ENCODE assay signal across 9 cellular contexts in the genomic region with DNA sequence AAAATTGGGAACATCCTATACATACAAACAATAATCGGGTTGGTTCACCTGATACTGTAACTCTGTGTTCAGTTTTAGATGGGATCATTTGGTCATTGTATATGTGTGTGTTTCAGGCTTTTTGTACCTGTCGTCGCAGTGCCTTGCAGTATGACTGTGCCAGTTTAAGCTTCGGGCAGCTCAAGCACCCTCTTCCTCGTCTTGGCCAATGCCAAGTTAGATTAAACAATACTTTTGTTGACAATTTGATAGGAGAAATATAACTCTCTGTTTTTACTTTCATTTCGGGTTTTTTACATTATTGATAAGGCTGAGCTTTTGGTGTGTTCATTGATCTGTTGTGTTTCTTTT. TPM values are rescaled to one million over a fixed set of nuclear protein-coding genes. Genes with fewer than 3 reads are reported as not detected.
A peak's percentile ranks its signal among the peaks of the same experiment; 100 is the strongest.
DNase-seq lines count a peak whose midpoint lies in the region; ATAC-seq, FAIRE-seq and TF ChIP-seq lines count a peak whose summit lies in the region.
"Had no signal": no experiment of that assay in that cellular context is flagged by ENCODE, and none has a peak within 500 bp of the region (broad histone marks: within the 10 kb centered on the region; RNA-seq: fewer than 3 reads in every experiment).

No MANE protein-coding gene starts in this region.

- no peak for TF ChIP-seq CTCF in SK-N-SH (IDR thresholded peaks at IDR 0.05)
- TF ChIP-seq CTCF in keratinocyte (optimal IDR thresholded peaks at IDR 0.05 in 1 of 3, IDR thresholded peaks at IDR 0.05 in 1 of 3, conservative IDR thresholded peaks at IDR 0.05 in 1 of 3; ENCODE audit: extremely low read depth in 1 of 3, insufficient read depth in 2 of 3, low read length in 3 of 3): no peak

- peak overlapping the region; percentile 34 for H3K4me3 Mint-ChIP-seq in activated T-helper 2 cell treated with anti-CD3 and anti-CD28 coated beads, Interferon-gamma antibody, Interleukin-2, Interleukin-4, amounts not matched to agents 10 μg/mL and 5 μg/mL and 100 μg/mL, durations not matched to agents 14 hours and 24 hours and 36 hours (ENCODE audit: low read depth)

- intact Hi-C loops in activated T-helper 2 cell treated with anti-CD3 and anti-CD28 coated beads, Interferon-gamma antibody, Interleukin-2, Interleukin-4, amounts not matched to agents 10 μg/mL and 5 μg/mL and 100 μg/mL, durations not matched to agents 14 hours and 24 hours and 36 hours (cut with micrococcal nuclease): no loop called here

- dilution Hi-C loops in keratinocyte (cut with MboI; ENCODE audit: extremely low pct_ligation_motif_present, low sequenced_read_pairs): no loop called here

- no peaks in the 10 kb centered on the region for H3K27me3 Mint-ChIP-seq in activated T-helper 2 cell treated with anti-CD3 and anti-CD28 coated beads, Interferon-gamma antibody, Interleukin-2, Interleukin-4, amounts not matched to agents 10 μg/mL and 5 μg/mL and 100 μg/mL, durations not matched to agents 14 hours and 24 hours and 36 hours (ENCODE audit: low read depth)

- TF ChIP-seq EP300 in SK-N-SH (IDR thresholded peaks at IDR 0.05; ENCODE audit: borderline replicate concordance in 1 of 2, low read depth in 1 of 2, low read length in 1 of 2): no peak

- TF ChIP-seq RAD21 in SK-N-SH (IDR thresholded peaks at IDR 0.05; ENCODE audit: low read length): no peak

- peak overlapping the region; percentile 82 for H3K27ac Mint-ChIP-seq in activated T-helper 2 cell treated with anti-CD3 and anti-CD28 coated beads, Interferon-gamma antibody, Interleukin-2, Interleukin-4, amounts not matched to agents 10 μg/mL and 5 μg/mL and 100 μg/mL, durations not matched to agents 14 hours and 24 hours and 36 hours

- H3K9me1 ChIP-seq in keratinocyte (ENCODE audit: control insufficient read depth, extremely low read depth, insufficient read depth, low read length): no peaks in the 10 kb centered on the region

- peaks cover 8% of the 10 kb centered on the region for H3F3A ChIP-seq in SK-N-SH (replicated peaks; ENCODE audit: insufficient read depth)

- H3K36me3 Mint-ChIP-seq in activated T-helper 2 cell treated with anti-CD3 and anti-CD28 coated beads, Interferon-gamma antibody, Interleukin-2, Interleukin-4, amounts not matched to agents 10 μg/mL and 5 μg/mL and 100 μg/mL, durations not matched to agents 14 hours and 24 hours and 36 hours (ENCODE audit: low read depth): no peaks in the 10 kb centered on the region

- CTCF ChIA-PET in SK-N-SH (lab: Yijun Ruan, JAX): interaction anchor here (1.0 kb wide), 1 partner anchor 58 kb away, joined by 3 read pairs; no protein-coding TSS in a partner anchor

- H3K9me3 ChIP-seq in SK-N-SH: no peaks in the 10 kb centered on the region
- no peaks in the 10 kb centered on the region for H3K9me3 ChIP-seq in keratinocyte (ENCODE audit: control insufficient read depth, low read depth, low read length)
- H3K9me3 ChIP-seq in stomach smooth muscle (ENCODE audit: control insufficient read depth in 2 of 2, low read length in 2 of 2): no peaks in the 10 kb centered on the region

- peaks cover 5 to 16% of the 10 kb centered on the region in 2 experiments; a peak in 3 of 4 replicates for H3K4me1 ChIP-seq in SK-N-SH (ENCODE audit: control insufficient read depth in 1 of 2, insufficient read depth in 2 of 2, low read depth in 1 of 2, low read length in 1 of 2)
- peaks cover 35% of the 10 kb centered on the region for H3K4me1 ChIP-seq in keratinocyte (ENCODE audit: control insufficient read depth, extremely low read depth, insufficient read depth, low read length)
- no peaks in the 10 kb centered on the region for H3K4me1 ChIP-seq in stomach smooth muscle (ENCODE audit: control insufficient read depth, insufficient read depth, low read length)

- H4K20me1 ChIP-seq in SK-N-SH (ENCODE audit: insufficient read depth) (no peaks in the 10 kb centered on the region), keratinocyte (ENCODE audit: control insufficient read depth, extremely low read depth, insufficient read depth, low read length) (no peaks in the 10 kb centered on the region)

- H3K4me2 ChIP-seq in SK-N-SH (peak overlapping the region; percentile 52; the same call in 1 of the 2 replicates), keratinocyte (ENCODE audit: control insufficient read depth, extremely low read depth, insufficient read depth, low read depth, low read length) (peak overlapping the region; percentile 72)

- H3K27me3 ChIP-seq in SK-N-SH (ENCODE audit: insufficient read depth) (no peaks in the 10 kb centered on the region), keratinocyte (ENCODE audit: control insufficient read depth, extremely low read depth, insufficient read depth, low read length) (no peaks in the 10 kb centered on the region), stomach smooth muscle (ENCODE audit: control insufficient read depth in 1 of 2, insufficient read depth in 2 of 2, low read length in 2 of 2) (no peaks in the 10 kb centered on the region)

- H3K79me2 ChIP-seq in SK-N-SH (ENCODE audit: insufficient read depth) (no peaks in the 10 kb centered on the region), keratinocyte (ENCODE audit: control insufficient read depth, insufficient read depth, low read length) (no peaks in the 10 kb centered on the region)

- no peak for ATAC-seq in SK-N-SH treated with all-trans-retinoic acid at 6 μM for 48 hours
- ATAC-seq in HG03565 (IDR thresholded peaks at IDR 0.05; ENCODE audit: unreplicated experiment): no peak

- no peaks in the 10 kb centered on the region for H3K36me3 ChIP-seq in SK-N-SH (replicated peaks in 1 of 2; ENCODE audit: control insufficient read depth in 1 of 2, insufficient read depth in 2 of 2, low read length in 1 of 2)
- H3K36me3 ChIP-seq in keratinocyte (ENCODE audit: control insufficient read depth in 2 of 2, extremely low read depth in 1 of 2, insufficient read depth in 2 of 2, low read length in 2 of 2): no peaks in the 10 kb centered on the region
- H3K36me3 ChIP-seq in stomach smooth muscle (ENCODE audit: control insufficient read depth in 2 of 2, insufficient read depth in 2 of 2, low read length in 2 of 2): no peaks in the 10 kb centered on the region

- no peaks in the 10 kb centered on the region for H3K9me2 ChIP-seq in SK-N-SH

- FAIRE-seq in keratinocyte (lab: Jason Lieb, UNC): no peak
- FAIRE-seq: bronchial epithelial cell had no signal

- DNase-seq in SK-N-SH (no peak), keratinocyte (ENCODE audit: low read depth, low spot score) (no peak), HPDE6-E6E7 (ENCODE audit: extremely low spot score) (no peak), anterior cingulate cortex (lab: John Stamatoyannopoulos, UW) (no peak)
- no peak for DNase-seq in activated T-helper 2 cell treated with anti-CD3 and anti-CD28 coated beads, Interferon-gamma antibody, Interleukin-2, Interleukin-4, amounts not matched to agents 10 μg/mL and 5 μg/mL and 100 μg/mL, durations not matched to agents 14 hours and 24 hours and 36 hours (ENCODE audit: low spot score)

- peak overlapping the region; percentile 49 for H2AFZ ChIP-seq in SK-N-SH (ENCODE audit: low read depth)
- peak overlapping the region; percentile 52 for H2AFZ ChIP-seq in keratinocyte (ENCODE audit: control insufficient read depth, low read length)

- H3K9me3 Mint-ChIP-seq in activated T-helper 2 cell treated with anti-CD3 and anti-CD28 coated beads, Interferon-gamma antibody, Interleukin-2, Interleukin-4, amounts not matched to agents 10 μg/mL and 5 μg/mL and 100 μg/mL, durations not matched to agents 14 hours and 24 hours and 36 hours: no peaks in the 10 kb centered on the region

- no peak overlapping the region for H3K9ac ChIP-seq in SK-N-SH
- H3K9ac ChIP-seq in keratinocyte (ENCODE audit: control insufficient read depth, extremely low read depth, insufficient read depth, low read length): peak overlapping the region; percentile 9
- peak overlapping the region; percentile 19 to 51 for H3K9ac ChIP-seq in stomach smooth muscle (ENCODE audit: low read length in 2 of 2)

- peak overlapping the region in 1 of 2 experiments; percentile 91; a peak in 1 of 4 replicates for H3K27ac ChIP-seq in SK-N-SH (ENCODE audit: low read depth in 2 of 2, low read length in 1 of 2)
- no peak overlapping the region for H3K27ac ChIP-seq in keratinocyte (ENCODE audit: control insufficient read depth, insufficient read depth, low read length)
- no peak overlapping the region for H3K27ac ChIP-seq in stomach smooth muscle (ENCODE audit: low read length)

- peaks cover 51% of the 10 kb centered on the region for H3K4me1 Mint-ChIP-seq in activated T-helper 2 cell treated with anti-CD3 and anti-CD28 coated beads, Interferon-gamma antibody, Interleukin-2, Interleukin-4, amounts not matched to agents 10 μg/mL and 5 μg/mL and 100 μg/mL, durations not matched to agents 14 hours and 24 hours and 36 hours (ENCODE audit: low read depth)

- POLR2A ChIA-PET in SK-N-SH (lab: Yijun Ruan, JAX): no interaction called here

- 73% methylated on average over 6 of the region's 6 CpGs for WGBS in SK-N-SH (ENCODE audit: low lambda C conversion rate)

- no peak overlapping the region for H3K4me3 ChIP-seq in SK-N-SH (ENCODE audit: low read depth in 2 of 2, low read length in 1 of 2)
- peak overlapping the region in 2 of 3 experiments; percentile 11 to 41 for H3K4me3 ChIP-seq in keratinocyte (ENCODE audit: control insufficient read depth in 2 of 3, extremely low read depth in 1 of 3, insufficient read depth in 2 of 3, low read depth in 1 of 3, low read length in 3 of 3)
- H3K4me3 ChIP-seq in stomach smooth muscle (ENCODE audit: low read length in 2 of 2): peak overlapping the region in 1 of 2 donors; percentile 40

RNA-seq across cellular contexts. Expression of a gene that starts 37.0 kb away (rescaled TPM):
- polyA plus RNA-seq in SK-N-SH (2012; rRNA removed) (24.0 and 33.4 TPM in 2 replicates), keratinocyte (6.2 to 14.1 TPM (median 9.6 TPM) in 3 replicates)
- polyA plus RNA-seq in SK-N-SH (2012; cell fraction: cytosol; rRNA removed): 29.4 and 31.9 TPM in 2 replicates
- polyA plus RNA-seq in SK-N-SH (2012; cell fraction: nucleus; rRNA removed): 55.1 and 63.8 TPM in 2 replicates
- total RNA-seq in activated T-helper 2 cell treated with anti-CD3 and anti-CD28 coated beads, Interferon-gamma antibody, Interleukin-2, Interleukin-4, amounts not matched to agents 10 μg/mL and 5 μg/mL and 100 μg/mL, durations not matched to agents 14 hours and 24 hours and 36 hours: 75.4 and 84.4 TPM in 2 replicates
- polyA plus RNA-seq in keratinocyte (2011; ENCODE audit: low read depth): 60.2 TPM
- polyA plus RNA-seq in keratinocyte (2011; cell fraction: cytosol; rRNA removed): 14.7 and 25.0 TPM in 2 replicates
- 33.4 and 34.9 TPM in 2 replicates for polyA plus RNA-seq in keratinocyte (2011; cell fraction: nucleus; rRNA removed)
- 21.3 and 23.8 TPM in 2 replicates for polyA plus RNA-seq in keratinocyte (2012; ENCODE audit: low replicate concordance)
- 19.8 to 25.2 TPM (median 24.1 TPM) in 3 replicates for polyA minus RNA-seq in keratinocyte
- polyA minus RNA-seq in keratinocyte (2011; cell fraction: cytosol; rRNA and poly(A)+ RNA removed): 15.2 TPM
- 18.1 and 35.2 TPM in 2 replicates for polyA minus RNA-seq in keratinocyte (2011; cell fraction: nucleus; rRNA and poly(A)+ RNA removed)

RNA-seq across cellular contexts. Expression of a gene that starts 59.4 kb away (rescaled TPM):
- polyA plus RNA-seq in SK-N-SH (2012; rRNA removed): 27.7 and 29.8 TPM in 2 replicates
- polyA plus RNA-seq in SK-N-SH (2012; cell fraction: cytosol; rRNA removed): 37.0 and 42.2 TPM in 2 replicates
- 24.5 and 24.9 TPM in 2 replicates for polyA plus RNA-seq in SK-N-SH (2012; cell fraction: nucleus; rRNA removed)
- 34.1 and 38.6 TPM in 2 replicates for total RNA-seq in activated T-helper 2 cell treated with anti-CD3 and anti-CD28 coated beads, Interferon-gamma antibody, Interleukin-2, Interleukin-4, amounts not matched to agents 10 μg/mL and 5 μg/mL and 100 μg/mL, durations not matched to agents 14 hours and 24 hours and 36 hours
- 23.6 to 35.1 TPM (median 30.3 TPM) in 3 replicates for polyA plus RNA-seq in keratinocyte
- 43.7 TPM for polyA plus RNA-seq in keratinocyte (2011; ENCODE audit: low read depth)
- 31.6 and 38.0 TPM in 2 replicates for polyA plus RNA-seq in keratinocyte (2011; cell fraction: cytosol; rRNA removed)
- 17.9 and 18.0 TPM in 2 replicates for polyA plus RNA-seq in keratinocyte (2011; cell fraction: nucleus; rRNA removed)
- 39.2 and 40.9 TPM in 2 replicates for polyA plus RNA-seq in keratinocyte (2012; ENCODE audit: low replicate concordance)
- polyA minus RNA-seq in keratinocyte: 33.6 to 37.5 TPM (median 36.4 TPM) in 3 replicates
- 34.5 TPM for polyA minus RNA-seq in keratinocyte (2011; cell fraction: cytosol; rRNA and poly(A)+ RNA removed)
- 13.6 and 18.1 TPM in 2 replicates for polyA minus RNA-seq in keratinocyte (2011; cell fraction: nucleus; rRNA and poly(A)+ RNA removed)

Comparison
In these comparisons a context has a peak if more than half of its experiments do, and no peak if none do; other contexts are left out.
1. H3K4me3 ChIP-seq: peak in keratinocyte (2 of 3); none in SK-N-SH (0 of 2).